17 cellular contexts compared by ENCODE assay signal in genomic region chr6:51805517-51805916, GRCh38.
DNase-seq lines count a peak whose midpoint lies in the region; ATAC-seq, FAIRE-seq and TF ChIP-seq lines count a peak whose summit lies in the region.
"Had no signal": no experiment of that assay in that cellular context is flagged by ENCODE, and none has a peak within 500 bp of the region (broad histone marks: within the 10 kb centered on the region; RNA-seq: fewer than 3 reads in every experiment).

No MANE protein-coding gene starts in this region.

- H3K4me3 Mint-ChIP-seq in mesothelial cell of epicardium: no peak overlapping the region
- H3K4me3 Mint-ChIP-seq: HFFc6; naive thymus-derived CD8-positive, alpha-beta T cell had no signal

- no peak overlapping the region for H3K27ac Mint-ChIP-seq in mesothelial cell of epicardium
- H3K27ac Mint-ChIP-seq: HFFc6; naive thymus-derived CD8-positive, alpha-beta T cell had no signal

- no peaks in the 10 kb centered on the region for H3K27me3 ChIP-seq in small intestine (ENCODE audit: control insufficient read depth in 2 of 2, insufficient read depth in 2 of 2, low read length in 2 of 2)
- H3K27me3 ChIP-seq: cardiac muscle cell had no signal

- FAIRE-seq in small intestine (lab: Jason Lieb, UNC): no peak
- FAIRE-seq: HTR-8/SVneo had no signal

- no peaks in the 10 kb centered on the region for H3K27me3 Mint-ChIP-seq in mesothelial cell of epicardium (ENCODE audit: low read depth)

- no peak overlapping the region for H3K27ac ChIP-seq in small intestine (ENCODE audit: low read depth in 1 of 2, low read length in 1 of 2)
- H3K27ac ChIP-seq: cardiac muscle cell had no signal

- ATAC-seq in GM18519 (IDR thresholded peaks at IDR 0.05; ENCODE audit: low FRiP score, unreplicated experiment) (peak; percentile 88), GM21390 (IDR thresholded peaks at IDR 0.05; ENCODE audit: unreplicated experiment) (peak; percentile 96), HG02973 (IDR thresholded peaks at IDR 0.05; ENCODE audit: unreplicated experiment) (peak; percentile 79), HG03571 (IDR thresholded peaks at IDR 0.05; ENCODE audit: unreplicated experiment) (peak; percentile 95), esophagus mucosa (no peak)
- ATAC-seq: naive thymus-derived CD8-positive, alpha-beta T cell; Right ventricle myocardium inferior had no signal

- H3K9me3 Mint-ChIP-seq in mesothelial cell of epicardium: peaks cover 27% of the 10 kb centered on the region

- H3K9me3 ChIP-seq in small intestine (ENCODE audit: control insufficient read depth, low read depth): no peaks in the 10 kb centered on the region

- peaks cover 7% of the 10 kb centered on the region for H3K4me1 Mint-ChIP-seq in mesothelial cell of epicardium
- H3K4me1 Mint-ChIP-seq: naive thymus-derived CD8-positive, alpha-beta T cell had no signal

- DNase-seq in mesothelial cell of epicardium (ENCODE audit: low spot score in 2 of 2, unreplicated experiment in 2 of 2): no peak
- DNase-seq in small intestine: no peak
- DNase-seq in activated gamma-delta T cell (lab: John Stamatoyannopoulos, UW): no peak
- DNase-seq: activated CD4-positive, alpha-beta T cell treated with anti-CD3 and anti-CD28 coated beads for 4 hours; foreskin fibroblast; HFFc6; naive thymus-derived CD8-positive, alpha-beta T cell; stimulated activated CD4-positive, alpha-beta T cell treated with anti-CD3 and anti-CD28 coated beads, Interleukin-15, amount 100 ng/mL, for 24 hours; T-helper 2 cell had no signal

- no peak overlapping the region for H3K4me3 ChIP-seq in small intestine (ENCODE audit: low read depth in 1 of 2, low read length in 2 of 2)
- H3K4me3 ChIP-seq: cardiac muscle cell had no signal

- H3K36me3 ChIP-seq in small intestine (ENCODE audit: control insufficient read depth in 2 of 2, insufficient read depth in 2 of 2, low read length in 2 of 2): no peaks in the 10 kb centered on the region
- H3K36me3 ChIP-seq: cardiac muscle cell had no signal

- no peaks in the 10 kb centered on the region for H3K4me1 ChIP-seq in small intestine (ENCODE audit: control insufficient read depth in 2 of 2, insufficient read depth in 1 of 2, low read depth in 1 of 2, low read length in 1 of 2)

- no peak for TF ChIP-seq CTCF in mesothelial cell of epicardium (IDR thresholded peaks at IDR 0.05; ENCODE audit: unreplicated experiment)

- peaks cover 3% of the 10 kb centered on the region for H3K36me3 Mint-ChIP-seq in mesothelial cell of epicardium
- H3K36me3 Mint-ChIP-seq: naive thymus-derived CD8-positive, alpha-beta T cell had no signal

- 23 to 75% (median 41%) methylated on average over 1 of the region's 1 CpG for WGBS in small intestine, 3 donors
